In the genomic region with DNA sequence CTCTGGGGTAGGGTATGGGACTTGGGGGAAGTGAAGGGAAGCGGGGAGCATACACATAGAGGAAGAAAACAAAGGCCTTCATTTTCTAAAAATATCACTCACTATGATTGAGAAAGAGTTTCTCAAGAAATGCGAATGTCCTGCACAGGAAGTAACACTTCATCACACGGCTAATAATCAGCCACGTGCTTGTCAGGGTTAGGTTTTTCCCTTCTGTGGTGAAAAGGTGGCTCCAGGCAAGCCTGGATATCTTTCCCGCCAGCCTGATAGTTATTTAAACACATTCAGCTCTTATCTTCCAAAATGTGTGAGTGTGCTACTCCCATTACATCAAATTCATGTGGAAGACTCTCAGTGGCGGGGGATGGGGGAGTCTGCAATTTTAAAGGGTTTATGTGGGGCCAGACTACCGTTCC, we compare ENCODE assay signal across 8 cellular contexts.
DNase-seq lines count a peak whose midpoint lies in the region; ATAC-seq lines count a peak whose summit lies in the region.

No MANE protein-coding gene starts in this region.

- peak; percentile 49 for ATAC-seq in GM18867 (IDR thresholded peaks at IDR 0.05; ENCODE audit: unreplicated experiment)
- peak; percentile 41 for ATAC-seq in HG02970 (IDR thresholded peaks at IDR 0.05; ENCODE audit: low FRiP score, unreplicated experiment)

- peak; percentile 85 for DNase-seq in SKM-1 treated with dmso at 0.1 percent for 144 hours (lab: John Stamatoyannopoulos, UW; ENCODE audit: unreplicated experiment)
- peak; percentile 12 for DNase-seq in midbrain (lab: John Stamatoyannopoulos, UW)
- DNase-seq in hippocampal formation (lab: John Stamatoyannopoulos, UW), result no peak
- no peak for DNase-seq in SW480 (ENCODE audit: low spot score)
- no peak for DNase-seq in T1000 (lab: John Stamatoyannopoulos, UW)
- DNase-seq in NCI-H2171 (lab: John Stamatoyannopoulos, UW), result no peak

Comparison
In these comparisons a context has a peak if more than half of its experiments do, and no peak if none do; other contexts are left out.
1. DNase-seq: peak in SKM-1 treated with dmso at 0.1 percent for 144 hours (single experiment) and midbrain (single experiment); none in hippocampal formation (0 of 2), SW480 (single experiment), T1000 (single experiment) and NCI-H2171 (single experiment).